In genomic region chr6:98835149-98836024, GRCh38 we compare ENCODE assay signal across 8 cellular contexts. TPM values are rescaled to one million over a fixed set of nuclear protein-coding genes. Genes with fewer than 3 reads are reported as not detected.
A peak's percentile ranks its signal among the peaks of the same experiment; 100 is the strongest.
DNase-seq lines count a peak whose midpoint lies in the region; ATAC-seq, FAIRE-seq and TF ChIP-seq lines count a peak whose summit lies in the region.

No MANE protein-coding gene starts in this region.

- TF ChIP-seq CTCF in endothelial cell of umbilical vein (IDR thresholded peaks at IDR 0.05; ENCODE audit: extremely low read depth in 1 of 2, insufficient read depth in 1 of 2, low read depth in 1 of 2, low read length in 2 of 2), result no peak

- H3K4me3 ChIP-seq in endothelial cell of umbilical vein (replicated peaks in 1 of 3; ENCODE audit: insufficient read depth in 1 of 3, low read depth in 1 of 3, low read length in 3 of 3) (no peak overlapping the region), skeletal muscle cell (ENCODE audit: low read depth, low read length) (peak overlapping the region; percentile 23)

- no peak for ATAC-seq in GM19035 (IDR thresholded peaks at IDR 0.05; ENCODE audit: unreplicated experiment)

- H3K79me2 ChIP-seq in endothelial cell of umbilical vein (ENCODE audit: control insufficient read depth, insufficient read depth, low read length), result no peaks in the 10 kb centered on the region

- H3K4me1 ChIP-seq in endothelial cell of umbilical vein (ENCODE audit: control insufficient read depth, extremely low read depth, insufficient read depth, low read length), result peaks cover 9% of the 10 kb centered on the region

- H3K27ac ChIP-seq in endothelial cell of umbilical vein (ENCODE audit: insufficient read depth, low read depth, low read length), result no peak overlapping the region

- no peak overlapping the region for H2AFZ ChIP-seq in endothelial cell of umbilical vein (ENCODE audit: low read depth, low read length)

- no peaks in the 10 kb centered on the region for H3K9me1 ChIP-seq in endothelial cell of umbilical vein (replicated peaks; ENCODE audit: control insufficient read depth, extremely low read depth, insufficient read depth, low read length)

- FAIRE-seq in endothelial cell of umbilical vein (lab: Jason Lieb, UNC), result no peak

- no peak overlapping the region for H3K4me2 ChIP-seq in endothelial cell of umbilical vein (ENCODE audit: insufficient read depth, low read length)

- no peaks in the 10 kb centered on the region for H4K20me1 ChIP-seq in endothelial cell of umbilical vein (replicated peaks; ENCODE audit: control insufficient read depth, extremely low read depth, insufficient read depth, low read length)

- CTCF ChIA-PET in endothelial cell of umbilical vein (lab: Charles Lee), result interaction anchor here (1.1 kb wide), 1 partner anchor 9 kb away, joined by 5 read pairs; no protein-coding TSS in a partner anchor

- no TSS peak for BruUV-seq in endothelial cell of umbilical vein (replicated peaks; lab: Mats Ljungman, UMichigan)

- TF ChIP-seq POLR2A in endothelial cell of umbilical vein (IDR thresholded peaks at IDR 0.05; ENCODE audit: low read depth, low read length), result no peak

- no peaks in the 10 kb centered on the region for H3K36me3 ChIP-seq in endothelial cell of umbilical vein (ENCODE audit: control insufficient read depth in 2 of 2, extremely low read depth in 1 of 2, insufficient read depth in 2 of 2, low read length in 2 of 2)

- peaks cover 78 to 94% of the 10 kb centered on the region in 2 experiments for H3K27me3 ChIP-seq in endothelial cell of umbilical vein (ENCODE audit: control insufficient read depth in 2 of 2, insufficient read depth in 2 of 2, low read length in 2 of 2)

- H3K9ac ChIP-seq in endothelial cell of umbilical vein (replicated peaks; ENCODE audit: extremely low read depth, insufficient read depth, low read length), result no peak overlapping the region

- dilution Hi-C loops in endothelial cell of umbilical vein (cut with MboI; ENCODE audit: extremely low pct_ligation_motif_present, low sequenced_read_pairs), result no loop called here

- DNase-seq in DMS53 (lab: John Stamatoyannopoulos, UW) (peak; percentile 64), DMS53 treated with DMSO at 0.1 percent for 48 hours (lab: John Stamatoyannopoulos, UW; ENCODE audit: unreplicated experiment) (no peak), NCI-H2107 treated with DMSO at 0.1 percent for 48 hours (lab: John Stamatoyannopoulos, UW; ENCODE audit: unreplicated experiment) (peak; percentile 28), endothelial cell of umbilical vein (ENCODE audit: low read depth, low spot score) (no peak), skeletal muscle cell (ENCODE audit: low read depth) (no peak), NCI-H1436 treated with DMSO at 0.1 percent for 48 hours (lab: John Stamatoyannopoulos, UW) (no peak)
- DNase-seq in activated CD4-positive, alpha-beta T cell treated with anti-CD3 and anti-CD28 coated beads, Interleukin-2, amount 50 U/mL, for 4 hours, result no peak

- no peaks in the 10 kb centered on the region for H3K9me3 ChIP-seq in endothelial cell of umbilical vein (replicated peaks; ENCODE audit: control insufficient read depth, insufficient read depth, low read length)

- POLR2A ChIA-PET in endothelial cell of umbilical vein (lab: Charles Lee), result no interaction called here

- intact Hi-C loops in endothelial cell of umbilical vein (cut with micrococcal nuclease), result loop anchor here (2.0 to 10.0 kb wide), 2 partner anchors 759 to 1937 kb away; no protein-coding TSS in a partner anchor

TF ChIP-seq in endothelial cell of umbilical vein, 7 proteins besides CTCF, POLR2A, EP300 and RAD21:
- peak; percentile 94 for TF ChIP-seq EZH2 (IDR thresholded peaks at IDR 0.05; ENCODE audit: borderline replicate concordance, low read depth, low read length, severe bottlenecking)
- TF ChIP-seq POLR2AphosphoS5 (IDR thresholded peaks at IDR 0.05; ENCODE audit: insufficient read depth, low read depth, low read length), result no peak
- no peak for TF ChIP-seq GATA2 (IDR thresholded peaks at IDR 0.05; ENCODE audit: insufficient read depth, insufficient read length, low read depth, low read length)
- no peak for TF ChIP-seq MAX (IDR thresholded peaks at IDR 0.05; ENCODE audit: insufficient read depth, insufficient read length)
- no peak for TF ChIP-seq JUN (IDR thresholded peaks at IDR 0.05; ENCODE audit: borderline replicate concordance, insufficient read depth, insufficient read length, low read depth)

RNA-seq across cellular contexts. Expression of gene POU3F2, which starts 1.0 kb away (rescaled TPM):
- total RNA-seq in endothelial cell of umbilical vein, result not detected in 2 replicates
- not detected in 2 replicates for polyA plus RNA-seq in endothelial cell of umbilical vein
- polyA plus RNA-seq in endothelial cell of umbilical vein (2011; cell fraction: cytosol; rRNA removed), result not detected in 2 replicates
- not detected in 2 replicates for polyA plus RNA-seq in endothelial cell of umbilical vein (2011; cell fraction: nucleus; rRNA removed)
- polyA plus RNA-seq in endothelial cell of umbilical vein (2012), result not detected in 2 replicates
- 0.05 TPM in 1 of 2 replicates, not detected in the other for polyA minus RNA-seq in endothelial cell of umbilical vein
- polyA minus RNA-seq in endothelial cell of umbilical vein (2011; cell fraction: cytosol; rRNA and poly(A)+ RNA removed), result 0.41 TPM
- polyA minus RNA-seq in endothelial cell of umbilical vein (2011; cell fraction: nucleus; rRNA and poly(A)+ RNA removed), result not detected in 2 replicates

Comparison
In these comparisons a context has a peak if more than half of its experiments do, and no peak if none do; other contexts are left out.
1. DNase-seq: peak in DMS53 (single experiment) and NCI-H2107 treated with DMSO at 0.1 percent for 48 hours (single experiment); none in DMS53 treated with DMSO at 0.1 percent for 48 hours (single experiment), endothelial cell of umbilical vein (single experiment), skeletal muscle cell (single experiment), activated CD4-positive, alpha-beta T cell treated with anti-CD3 and anti-CD28 coated beads, Interleukin-2, amount 50 U/mL, for 4 hours (0 of 2) and NCI-H1436 treated with DMSO at 0.1 percent for 48 hours (single experiment).